Comparison of ENCODE assay signal across 8 cellular contexts in the genomic region with DNA sequence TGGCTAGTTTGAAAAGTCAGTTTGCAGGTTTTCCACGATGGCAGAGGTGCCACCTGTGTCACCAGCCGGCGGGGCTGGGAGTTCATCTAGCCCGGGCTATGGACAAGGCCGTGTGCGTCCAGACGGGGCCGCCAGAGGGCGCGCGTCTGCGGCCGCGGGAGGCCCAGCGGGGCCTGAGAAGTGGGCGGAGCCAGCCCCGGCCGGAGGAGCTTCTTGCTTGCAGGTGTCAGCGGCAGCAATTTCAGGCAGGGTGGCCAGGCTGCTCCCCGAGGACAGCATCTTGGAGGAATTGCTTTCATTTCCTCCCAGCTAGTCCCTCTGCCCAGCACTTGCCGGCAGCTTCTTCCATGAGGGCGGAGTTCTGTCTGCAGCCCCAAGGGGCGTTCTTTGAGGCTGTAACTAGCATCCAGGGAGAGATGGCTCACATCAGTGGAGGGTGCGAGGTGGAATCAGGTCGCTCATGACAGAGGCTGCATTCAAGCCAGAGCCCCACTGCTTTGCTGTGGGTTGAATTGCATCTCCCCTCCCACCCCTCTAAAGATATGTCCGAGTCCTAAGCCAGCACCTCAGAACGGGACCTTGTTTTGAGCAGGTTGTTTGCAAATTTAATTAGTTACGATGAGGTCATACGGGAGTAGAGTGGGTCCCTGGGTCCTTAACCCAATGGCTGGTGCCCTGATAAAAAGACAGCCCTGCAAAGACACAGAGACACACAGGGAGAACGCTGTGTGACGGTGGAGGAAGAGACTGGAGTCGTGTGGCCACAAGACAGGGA.
DNase-seq lines count a peak whose midpoint lies in the region; ATAC-seq, FAIRE-seq and TF ChIP-seq lines count a peak whose summit lies in the region.

No MANE protein-coding gene starts in this region.

- DNase-seq in GM12891 (ENCODE audit: insufficient read length, low spot score) = peak; percentile 97
- peak; percentile 49 for DNase-seq in NCI-H1048 (lab: John Stamatoyannopoulos, UW)
- DNase-seq in T follicular helper cell (ENCODE audit: low read depth) = peak; percentile 69
- peak; percentile 66 for DNase-seq in activated naive CD8-positive, alpha-beta T cell treated with anti-CD3 and anti-CD28 coated beads, Interleukin-2, amount 50 U/mL, for 16 hours (ENCODE audit: low read depth, low spot score)
- DNase-seq in left ventricle myocardium superior = peak; percentile 92
- peak; percentile 95 for DNase-seq in retina
- no peak for DNase-seq in dedifferentiated amniotic fluid mesenchymal stem cell (ENCODE audit: extremely low spot score)

- intact Hi-C loops in left ventricle myocardium superior (cut with micrococcal nuclease) = no loop called here

- no peak for TF ChIP-seq POLR2A in GM12891 (IDR thresholded peaks at IDR 0.05; ENCODE audit: low read depth, low read length)

- peak; percentile 90 for FAIRE-seq in GM12891 (lab: Jason Lieb, UNC)

- ATAC-seq in HG02623 (IDR thresholded peaks at IDR 0.05; ENCODE audit: unreplicated experiment) (peak; percentile 97), left ventricle myocardium superior (peak; percentile 91)

TF ChIP-seq in GM12891, 5 proteins besides CTCF, POLR2A, EP300 and RAD21:
- TF ChIP-seq PAX5 (IDR thresholded peaks at IDR 0.05; ENCODE audit: insufficient read depth, low read length, severe bottlenecking) (no peak), TAF1 (IDR thresholded peaks at IDR 0.05; ENCODE audit: low read depth, low read length) (no peak), POU2F2 (IDR thresholded peaks at IDR 0.05; ENCODE audit: low read depth, low read length) (no peak), SPI1 (IDR thresholded peaks at IDR 0.05; ENCODE audit: low read depth, low read length) (no peak), POLR2AphosphoS5 (IDR thresholded peaks at IDR 0.05; ENCODE audit: low read depth, low read length) (no peak)
